ENCODE assay signal across 15 cellular contexts in genomic region chr18:43485565-43485964, GRCh38.
"Had no signal": no experiment of that assay in that cellular context is flagged by ENCODE, and none has a peak within 500 bp of the region (broad histone marks: within the 10 kb centered on the region; RNA-seq: fewer than 3 reads in every experiment).

No MANE protein-coding gene starts in this region.

- H3K9me3 ChIP-seq: adrenal gland, ovary, right lobe of liver had no signal

- ATAC-seq: activated CD4-positive, alpha-beta T cell treated with anti-CD3 and anti-CD28 coated beads for 36 hours; activated naive CD4-positive, alpha-beta T cell treated with anti-CD3 and anti-CD28 coated beads, Interleukin-2, amount 50 U/mL, for 72 hours; esophagus mucosa; naive thymus-derived CD4-positive, alpha-beta T cell; stimulated activated memory B cell treated with anti-CD40 and anti-IgM and Interleukin-4, amounts not matched to agents 10 μg/mL and 1 μg/mL and 100 μg/mL, for 72 hours had no signal

- H2AFZ ChIP-seq: neural progenitor cell had no signal

- DNase-seq: activated CD4-positive, alpha-beta T cell treated with anti-CD3 and anti-CD28 coated beads for 36 hours; activated CD4-positive, alpha-beta T cell treated with anti-CD3 and anti-CD28 coated beads, Interleukin-2, amount 50 U/mL, for 48 hours; activated gamma-delta T cell; adrenal gland; effector CD8-positive, alpha-beta T cell; naive thymus-derived CD4-positive, alpha-beta T cell; ovary; right lobe of liver; stimulated activated CD4-positive, alpha-beta T cell treated with anti-CD3 and anti-CD28 coated beads, Interleukin-4, amount 100 ng/mL, for 4 hours; T-helper 2 cell; WERI-Rb-1 had no signal

- H3K27me3 ChIP-seq: adrenal gland, neural progenitor cell, ovary, right lobe of liver had no signal

- H3K4me2 ChIP-seq: neural progenitor cell had no signal

- H3K9ac ChIP-seq: neural progenitor cell had no signal

- H3K36me3 ChIP-seq: adrenal gland, ovary, right lobe of liver, WERI-Rb-1 had no signal

- H3K4me3 ChIP-seq: adrenal gland, neural progenitor cell, ovary, right lobe of liver had no signal

- H3K4me1 ChIP-seq: adrenal gland, neural progenitor cell, right lobe of liver had no signal

- H3K27ac ChIP-seq: adrenal gland, neural progenitor cell, ovary, right lobe of liver, WERI-Rb-1 had no signal
